In the genomic region with DNA sequence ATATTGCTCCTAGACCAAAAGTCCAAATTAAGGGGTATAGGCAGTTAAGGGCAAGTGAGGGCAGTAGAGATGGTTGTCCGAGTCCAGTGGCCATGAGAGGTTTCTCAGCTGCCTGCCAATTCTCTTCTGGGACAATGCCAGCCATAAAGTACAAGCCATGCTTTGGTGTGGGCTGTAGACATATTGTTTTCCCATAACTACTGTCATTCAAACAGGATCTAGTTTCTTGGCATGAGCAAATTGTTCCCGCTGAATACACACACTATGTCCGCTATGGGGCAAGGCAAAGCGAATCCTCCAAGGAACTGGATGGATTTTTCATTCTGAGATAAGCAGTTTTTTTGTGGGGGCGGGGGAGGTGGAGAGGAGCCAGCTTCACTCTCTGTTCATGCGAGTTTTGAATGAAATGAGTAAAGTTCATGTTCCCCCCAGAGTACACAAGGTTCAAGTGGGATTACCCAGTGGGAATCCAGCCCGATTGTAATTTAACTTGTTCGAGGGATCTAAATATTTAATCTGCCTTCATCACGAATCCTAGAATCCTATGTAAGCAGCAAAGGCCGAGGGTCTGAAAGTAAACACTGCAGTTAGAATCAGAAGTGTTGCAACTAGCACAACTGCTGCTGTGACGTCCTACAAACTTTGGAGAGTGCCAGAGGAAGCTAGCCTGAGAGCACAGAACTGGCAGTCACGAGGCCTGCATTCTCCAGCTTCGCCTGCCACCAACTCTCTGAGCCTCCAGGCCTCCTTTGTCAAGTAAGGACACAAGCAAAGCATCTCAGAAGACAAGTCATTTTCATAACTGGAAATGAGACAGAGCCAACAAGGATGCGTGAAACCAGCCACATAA, we compare ENCODE assay signal across 9 cellular contexts.
DNase-seq lines count a peak whose midpoint lies in the region; ATAC-seq and TF ChIP-seq lines count a peak whose summit lies in the region.
"Had no signal": no experiment of that assay in that cellular context is flagged by ENCODE, and none has a peak within 500 bp of the region (broad histone marks: within the 10 kb centered on the region; RNA-seq: fewer than 3 reads in every experiment).

No MANE protein-coding gene starts in this region.

- no peaks in the 10 kb centered on the region for H3K9me3 ChIP-seq in heart left ventricle

- H3K36me3 ChIP-seq in heart left ventricle: no peaks in the 10 kb centered on the region

- peak overlapping the region; percentile 81 to 95 (median 88) for H3K27ac ChIP-seq in heart left ventricle

- 16 to 33% (median 20%) methylated on average over 14 of the region's 14 CpGs for WGBS in heart left ventricle, 4 donors

- TF ChIP-seq POLR2A in heart left ventricle (IDR thresholded peaks at IDR 0.05): no peak

- no peaks in the 10 kb centered on the region for H3K27me3 ChIP-seq in heart left ventricle

- no peak for TF ChIP-seq CTCF in heart left ventricle (IDR thresholded peaks at IDR 0.05)

- intact Hi-C loops in heart left ventricle (cut with DNase I): loop anchor here in 8 of 10 donors (1.0 to 10.0 kb wide), 14 partner anchors 29 to 261 kb away; a partner anchor contains a TSS
- intact Hi-C loops in posterior cingulate gyrus (cut with DNase I): loop anchor here (5.0 to 10.0 kb wide), 2 partner anchors 37 to 81 kb away; no protein-coding TSS in a partner anchor

- H3K4me3 ChIP-seq in heart left ventricle: peak overlapping the region in 6 of 12 donors; percentile 6 to 37 (median 14)

- DNase-seq in Daoy (ENCODE audit: low read depth): peak; percentile 32
- peak; percentile 74 for DNase-seq in RPMI7951 (ENCODE audit: low read depth)
- peak; percentile 79 to 91 (median 80) for DNase-seq in heart left ventricle
- DNase-seq in posterior cingulate gyrus: peak in 9 of 10 donors; percentile 16 to 88 (median 42)
- DNase-seq in NCI-H1105 treated with DMSO at 0.1 percent for 48 hours (lab: John Stamatoyannopoulos, UW): no peak
- DNase-seq in foreskin melanocyte: no peak
- DNase-seq: retina had no signal

- ATAC-seq in heart left ventricle (peak; percentile 91 to 93 (median 92)), HG03135 (IDR thresholded peaks at IDR 0.05; ENCODE audit: unreplicated experiment) (no peak), GM19328 (IDR thresholded peaks at IDR 0.05; ENCODE audit: unreplicated experiment) (no peak)

- H3K4me1 ChIP-seq in heart left ventricle: peaks cover 9 to 68% (median 50%) of the 10 kb centered on the region in 12 donors

Comparison
In these comparisons a context has a peak if more than half of its experiments do, and no peak if none do; other contexts are left out.
1. DNase-seq: peak in Daoy (single experiment), RPMI7951 (single experiment), heart left ventricle (5 of 5) and posterior cingulate gyrus (9 of 10); none in NCI-H1105 treated with DMSO at 0.1 percent for 48 hours (single experiment) and foreskin melanocyte (single experiment).
2. ATAC-seq: peak in heart left ventricle (4 of 4); none in HG03135 (single experiment) and GM19328 (single experiment).